ENCODE assay signal across 36 cellular contexts in the genomic region with DNA sequence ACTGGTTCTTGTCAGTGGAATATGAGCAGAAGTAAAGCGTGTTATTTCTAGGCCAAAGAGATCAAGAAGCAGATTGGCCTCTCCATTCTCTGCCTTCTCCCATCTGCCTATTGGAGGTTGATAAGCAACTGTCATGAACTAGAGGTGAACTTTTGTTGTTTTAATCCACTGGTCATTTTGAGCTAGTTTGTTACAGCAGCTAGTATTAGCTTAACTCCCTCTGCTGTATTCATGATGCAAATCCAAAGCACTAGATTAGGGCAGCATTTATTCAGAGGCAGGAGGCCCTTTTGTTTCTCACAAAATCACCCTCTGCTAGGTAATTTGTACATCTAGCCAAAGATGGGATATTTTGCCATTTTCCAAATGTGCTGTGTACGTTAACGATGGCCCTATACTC.
DNase-seq lines count a peak whose midpoint lies in the region; ATAC-seq, FAIRE-seq and TF ChIP-seq lines count a peak whose summit lies in the region.
"Had no signal": no experiment of that assay in that cellular context is flagged by ENCODE, and none has a peak within 500 bp of the region (broad histone marks: within the 10 kb centered on the region; RNA-seq: fewer than 3 reads in every experiment).

No MANE protein-coding gene starts in this region.

- no peak overlapping the region for H3K9ac ChIP-seq in HepG2 (ENCODE audit: insufficient read depth, low read depth, low read length)
- H3K9ac ChIP-seq: BLaER1; BLaER1 treated with 17β-estradiol and CSF1 and Interleukin-3, amounts not matched to agents 10 nM and 100 nM had no signal

- 100% methylated on average over 3 of the region's 3 CpGs for WGBS in HepG2 (ENCODE audit: low lambda C conversion rate)
- 97% methylated on average over 3 of the region's 3 CpGs for WGBS in right lobe of liver (ENCODE audit: insufficient coverage, low coverage, low lambda C conversion rate, missing lambda C conversion rate)

- no peak overlapping the region for H3K4me3 ChIP-seq in HepG2 (replicated peaks in 1 of 3; ENCODE audit: insufficient read depth in 1 of 3, low read depth in 2 of 3, low read length in 3 of 3)
- no peak overlapping the region for H3K4me3 ChIP-seq in right lobe of liver
- H3K4me3 ChIP-seq: A549; BLaER1; BLaER1 treated with 17β-estradiol and CSF1 and Interleukin-3, amounts not matched to agents 10 nM and 100 nM had no signal

- intact Hi-C loops in HepG2 (cut with micrococcal nuclease; ENCODE audit: unreplicated experiment) = no loop called here
- intact Hi-C loops in right lobe of liver (cut with DNase I) = no loop called here

- H3K27ac Mint-ChIP-seq in nephron = peak overlapping the region in 2 of 3 experiments; percentile 32 to 58
- H3K27ac Mint-ChIP-seq: B cell; CD14-positive monocyte; CD4-positive, alpha-beta memory T cell; CD4-positive, alpha-beta T cell; CD4-positive, CD25-positive, alpha-beta regulatory T cell; CD8-positive, alpha-beta memory T cell; CD8-positive, alpha-beta T cell had no signal

- no peak for FAIRE-seq in HepG2 (lab: Jason Lieb, UNC)
- peak; percentile 67 for FAIRE-seq in D721Med (lab: Jason Lieb, UNC)
- FAIRE-seq: A204.1, A549 had no signal

- in situ Hi-C loops in HepG2 (cut with HindIII; ENCODE audit: extremely low pct_ligation_motif_present, low pct_unique_long_range_greater_than_20kb) = no loop called here

- peaks cover 33% of the 10 kb centered on the region for H3K4me1 Mint-ChIP-seq in nephron
- H3K4me1 Mint-ChIP-seq: B cell, CD14-positive monocyte had no signal

- no peaks in the 10 kb centered on the region for H3K36me3 Mint-ChIP-seq in nephron (ENCODE audit: low read depth)
- H3K36me3 Mint-ChIP-seq: CD14-positive monocyte; CD4-positive, alpha-beta memory T cell; CD4-positive, CD25-positive, alpha-beta regulatory T cell; CD8-positive, alpha-beta memory T cell; CD8-positive, alpha-beta T cell had no signal

- TF ChIP-seq CTCF in HepG2 (CRISPR knock-in tag; IDR thresholded peaks at IDR 0.05) = no peak
- no peak for TF ChIP-seq CTCF in right lobe of liver (IDR thresholded peaks at IDR 0.05)
- no peak for TF ChIP-seq CTCF in D721Med (IDR thresholded peaks at IDR 0.05; ENCODE audit: insufficient read depth, missing control alignments)
- TF ChIP-seq CTCF in nephron (IDR thresholded peaks at IDR 0.05; ENCODE audit: unreplicated experiment in 3 of 3) = no peak

- H2AFZ ChIP-seq in HepG2 (ENCODE audit: low read length) = no peak overlapping the region

- TF ChIP-seq POLR2A in HepG2 (IDR thresholded peaks at IDR 0.05; ENCODE audit: insufficient read depth in 1 of 2, low read depth in 2 of 2, low read length in 2 of 2) = no peak
- TF ChIP-seq POLR2A in right lobe of liver (IDR thresholded peaks at IDR 0.05) = no peak

- CTCF ChIA-PET in HepG2 (lab: Yijun Ruan, JAX; ENCODE audit: low intra/inter-chr PET ratio, low total read pairs) = no interaction called here

- POLR2A ChIA-PET in HepG2 (lab: Yijun Ruan, JAX) = no interaction called here

- H3K4me1 ChIP-seq in HepG2 (ENCODE audit: insufficient read depth, low read length) (peaks cover 19% of the 10 kb centered on the region), right lobe of liver (no peaks in the 10 kb centered on the region)
- H3K4me1 ChIP-seq: A549; BLaER1; BLaER1 treated with 17β-estradiol and CSF1 and Interleukin-3, amounts not matched to agents 10 nM and 100 nM had no signal

- H3K27me3 Mint-ChIP-seq in nephron (ENCODE audit: low read depth) = no peaks in the 10 kb centered on the region
- H3K27me3 Mint-ChIP-seq: B cell; CD4-positive, alpha-beta T cell; CD8-positive, alpha-beta memory T cell had no signal

- H3K36me3 ChIP-seq in HepG2 (replicated peaks in 1 of 2; ENCODE audit: control insufficient read depth in 1 of 2, insufficient read depth in 2 of 2, low read length in 2 of 2) (no peaks in the 10 kb centered on the region), right lobe of liver (no peaks in the 10 kb centered on the region)
- H3K36me3 ChIP-seq: BE2C; BLaER1; BLaER1 treated with 17β-estradiol and CSF1 and Interleukin-3, amounts not matched to agents 10 nM and 100 nM had no signal

- no peak overlapping the region for H3K4me2 ChIP-seq in HepG2 (ENCODE audit: low read depth, low read length)
- H3K4me2 ChIP-seq: A549; BLaER1; BLaER1 treated with 17β-estradiol and CSF1 and Interleukin-3, amounts not matched to agents 10 nM and 100 nM had no signal

- no peaks in the 10 kb centered on the region for H3K9me3 Mint-ChIP-seq in nephron
- H3K9me3 Mint-ChIP-seq: CD4-positive, alpha-beta memory T cell; CD4-positive, alpha-beta T cell; CD8-positive, alpha-beta T cell had no signal

- H3K4me3 Mint-ChIP-seq in nephron = no peak overlapping the region
- H3K4me3 Mint-ChIP-seq: B cell; CD14-positive monocyte; CD4-positive, alpha-beta memory T cell; CD4-positive, alpha-beta T cell; CD4-positive, CD25-positive, alpha-beta regulatory T cell; CD8-positive, alpha-beta memory T cell; CD8-positive, alpha-beta T cell had no signal

- no peaks in the 10 kb centered on the region for H3K9me3 ChIP-seq in HepG2 (ENCODE audit: low read length)
- no peaks in the 10 kb centered on the region for H3K9me3 ChIP-seq in right lobe of liver
- H3K9me3 ChIP-seq: A549; BE2C; BLaER1; BLaER1 treated with 17β-estradiol and CSF1 and Interleukin-3, amounts not matched to agents 10 nM and 100 nM; Caco-2 had no signal

- no peak for TF ChIP-seq EP300 in HepG2 (IDR thresholded peaks at IDR 0.05; ENCODE audit: low read depth in 2 of 2, low read length in 2 of 2)
- TF ChIP-seq EP300 in HepG2 (CRISPR knock-in tag; IDR thresholded peaks at IDR 0.05; ENCODE audit: borderline replicate concordance) = no peak

- H3K27ac ChIP-seq in HepG2 (ENCODE audit: extremely low read length, insufficient read depth, low read length) = no peak overlapping the region
- H3K27ac ChIP-seq in right lobe of liver = no peak overlapping the region
- H3K27ac ChIP-seq: 22Rv1; A549; BLaER1; BLaER1 treated with 17β-estradiol and CSF1 and Interleukin-3, amounts not matched to agents 10 nM and 100 nM; C4-2B had no signal

- no peaks in the 10 kb centered on the region for H3K27me3 ChIP-seq in HepG2 (ENCODE audit: control insufficient read depth in 1 of 2, insufficient read depth in 2 of 2, low read length in 2 of 2)
- no peaks in the 10 kb centered on the region for H3K27me3 ChIP-seq in right lobe of liver
- H3K27me3 ChIP-seq: BE2C; BLaER1; BLaER1 treated with 17β-estradiol and CSF1 and Interleukin-3, amounts not matched to agents 10 nM and 100 nM had no signal

- BruUV-seq in HepG2 (replicated peaks; lab: Mats Ljungman, UMichigan) = no TSS peak

- no peaks in the 10 kb centered on the region for H3K79me2 ChIP-seq in HepG2 (ENCODE audit: insufficient read depth, low read length)

- ATAC-seq in HepG2 (no peak), right lobe of liver (no peak), GM21381 (IDR thresholded peaks at IDR 0.05; ENCODE audit: unreplicated experiment) (no peak), HG03378 (IDR thresholded peaks at IDR 0.05; ENCODE audit: unreplicated experiment) (no peak)
- ATAC-seq: A549; CD8-positive, alpha-beta T cell had no signal

- TF ChIP-seq RAD21 in HepG2 (CRISPR knock-in tag; IDR thresholded peaks at IDR 0.05) = no peak

- DNase-seq in HepG2 (ENCODE audit: low spot score) (no peak), right lobe of liver (no peak), D721Med (ENCODE audit: insufficient read length, low spot score) (no peak), SK-N-DZ (ENCODE audit: low spot score) (peak; percentile 26), NK-92 (lab: John Stamatoyannopoulos, UW; ENCODE audit: unreplicated experiment) (no peak)
- DNase-seq: 8988T; ACHN; AML-193; BE2C; C1 segment of cervical spinal cord; Caco-2; Calu3; CD4-positive, alpha-beta memory T cell; CD4-positive, alpha-beta T cell; CD4-positive, CD25-positive, alpha-beta regulatory T cell; CD8-positive, alpha-beta memory T cell; CD8-positive, alpha-beta T cell; COR-L47; DMS 273 treated with DMSO at 0.1 percent for 48 hours; DMS153; DMS53; DMS79; DMS79 treated with DMSO at 0.1 percent for 48 hours; DND-41; EL had no signal

- no peaks in the 10 kb centered on the region for H4K20me1 ChIP-seq in HepG2 (ENCODE audit: insufficient read depth, low read length)
- H4K20me1 ChIP-seq: BLaER1; BLaER1 treated with 17β-estradiol and CSF1 and Interleukin-3, amounts not matched to agents 10 nM and 100 nM had no signal

TF ChIP-seq in HepG2, 621 proteins besides CTCF, POLR2A, EP300 and RAD21:
- TF ChIP-seq ZNF12 (CRISPR knock-in tag; IDR thresholded peaks at IDR 0.05) (peak; percentile 91), SP2 (CRISPR knock-in tag; IDR thresholded peaks at IDR 0.05) (no peak)
